In the genomic region with DNA sequence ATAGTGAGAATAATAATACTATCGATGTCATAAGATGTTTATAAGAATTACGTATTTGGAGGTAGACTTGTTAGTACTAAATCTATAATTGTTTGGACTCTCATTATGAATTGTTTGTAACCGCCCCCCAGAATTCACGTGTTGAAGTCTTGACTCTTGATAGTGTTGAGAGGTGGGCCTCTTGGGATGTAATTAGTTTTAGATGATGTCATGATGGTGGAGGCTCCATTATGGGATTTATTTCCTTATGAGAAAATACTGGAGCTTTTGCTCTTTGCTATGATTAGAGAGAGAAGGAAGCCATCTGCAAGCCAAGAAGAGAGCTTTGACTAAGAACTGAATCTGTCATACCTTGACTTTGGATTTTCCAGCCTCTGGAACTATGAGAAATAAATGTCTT, we compare ENCODE assay signal across 2 cellular contexts.
TF ChIP-seq lines count a peak whose summit lies in the region.

No MANE protein-coding gene starts in this region.

TF ChIP-seq in HepG2, 621 proteins besides CTCF, POLR2A, EP300 and RAD21:
- no peak for TF ChIP-seq YEATS2 (CRISPR knock-in tag; IDR thresholded peaks at IDR 0.05; ENCODE audit: borderline replicate concordance)
- no peak for TF ChIP-seq DNMT3B (CRISPR knock-in tag; conservative IDR thresholded peaks at IDR 0.05)
- peak; percentile 93 for TF ChIP-seq CREB1 (IDR thresholded peaks at IDR 0.05)
- TF ChIP-seq CREB1 (CRISPR knock-in tag; IDR thresholded peaks at IDR 0.05), result no peak
- peak; percentile 97 for TF ChIP-seq ATF7 (IDR thresholded peaks at IDR 0.05)
- no peak for TF ChIP-seq ATF7 (CRISPR knock-in tag; IDR thresholded peaks at IDR 0.05)

TF ChIP-seq in K562, 482 proteins besides CTCF, POLR2A, EP300 and RAD21:
- no peak for TF ChIP-seq SMC3 (conservative IDR thresholded peaks at IDR 0.05; ENCODE audit: insufficient read depth, low read depth, low read length)
- TF ChIP-seq, protein P1, sequence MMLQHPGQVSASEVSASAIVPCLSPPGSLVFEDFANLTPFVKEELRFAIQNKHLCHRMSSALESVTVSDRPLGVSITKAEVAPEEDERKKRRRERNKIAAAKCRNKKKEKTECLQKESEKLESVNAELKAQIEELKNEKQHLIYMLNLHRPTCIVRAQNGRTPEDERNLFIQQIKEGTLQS (IDR thresholded peaks at IDR 0.05), result peak; percentile 27; the same call in 1 of the 2 replicates
- TF ChIP-seq, protein P1 (CRISPR knock-in tag; conservative IDR thresholded peaks at IDR 0.05), result no peak
- peak; percentile 34; the same call in 1 of the 2 replicates for TF ChIP-seq ATF7 (IDR thresholded peaks at IDR 0.05)
